Comparison of ENCODE assay signal across 1 cellular context in the genomic region with DNA sequence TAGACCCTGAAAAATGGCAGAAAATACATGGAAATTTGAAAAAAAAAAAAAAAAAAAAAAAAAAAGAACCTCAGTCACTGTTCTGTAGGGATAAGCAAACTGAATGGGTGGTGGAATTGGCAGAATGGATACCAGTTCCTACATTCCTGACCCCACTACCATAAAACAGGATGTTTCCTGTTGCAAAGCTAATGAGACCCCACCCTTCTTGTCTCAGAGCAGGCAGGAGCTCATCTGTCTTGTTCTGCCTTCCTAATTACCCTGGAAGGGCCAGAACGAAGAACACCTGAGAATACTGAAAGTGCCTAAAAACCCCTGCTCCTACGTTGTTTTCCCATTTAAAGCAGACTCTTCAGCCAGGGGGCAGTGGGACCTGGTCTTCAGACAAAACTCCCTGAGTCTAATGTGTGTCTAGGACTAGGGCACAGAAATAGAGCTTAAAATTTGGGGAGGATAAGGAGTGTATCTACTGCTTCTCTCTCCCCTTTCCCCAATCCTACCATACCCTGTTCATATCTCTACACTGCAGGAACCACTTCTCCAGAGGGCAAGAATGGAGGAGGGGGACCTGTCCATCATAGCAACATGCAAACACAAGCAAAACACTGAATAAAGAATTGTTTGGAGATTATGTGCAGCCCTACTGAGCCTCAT.
TF ChIP-seq lines count a peak whose summit lies in the region.

No MANE protein-coding gene starts in this region.

TF ChIP-seq in HEK293, 187 proteins besides CTCF, POLR2A, EP300 and RAD21 (continued from another document):
- no peak for TF ChIP-seq ZNF404 (tag by site-specific recombination; IDR thresholded peaks at IDR 0.05)
